Comparison of ENCODE assay signal across 6 cellular contexts in genomic region chr17:18521100-18521499, GRCh38. TPM values are rescaled to one million over a fixed set of nuclear protein-coding genes. Genes with fewer than 3 reads are reported as not detected.
"Had no signal": no experiment of that assay in that cellular context is flagged by ENCODE, and none has a peak within 500 bp of the region (broad histone marks: within the 10 kb centered on the region; RNA-seq: fewer than 3 reads in every experiment).

No MANE protein-coding gene starts in this region.

RNA-seq across cellular contexts. Expression of gene LGALS9C, which starts 44.5 kb away (rescaled TPM):
- total RNA-seq: GM23248, H4, H7, HT-29, IMR-90, K562 had no signal
